Comparison of ENCODE assay signal across 19 cellular contexts in genomic region chr10:43042503-43043341, GRCh38. TPM values are rescaled to one million over a fixed set of nuclear protein-coding genes. Genes with fewer than 3 reads are reported as not detected.
DNase-seq lines count a peak whose midpoint lies in the region; ATAC-seq, FAIRE-seq and TF ChIP-seq lines count a peak whose summit lies in the region.
"Had no signal": no experiment of that assay in that cellular context is flagged by ENCODE, and none has a peak within 500 bp of the region (broad histone marks: within the 10 kb centered on the region; RNA-seq: fewer than 3 reads in every experiment).

No MANE protein-coding gene starts in this region.

- H4K20me1 ChIP-seq in BLaER1 (no peaks in the 10 kb centered on the region), HCT116 (ENCODE audit: insufficient read depth) (no peaks in the 10 kb centered on the region), H1 (replicated peaks in 1 of 2; ENCODE audit: control insufficient read depth in 1 of 2, insufficient read depth in 2 of 2, low read length in 2 of 2) (no peaks in the 10 kb centered on the region)

- no peak overlapping the region for H3K4ac ChIP-seq in H1 (replicated peaks; ENCODE audit: insufficient read length, low read depth, low read length)

- H3K27ac ChIP-seq in BLaER1 (peak overlapping the region; percentile 87), HCT116 (ENCODE audit: low read depth, low read length) (no peak overlapping the region), H1 (ENCODE audit: low read depth, low read length) (no peak overlapping the region)
- H3K27ac ChIP-seq in naive thymus-derived CD4-positive, alpha-beta T cell (ENCODE audit: low read depth, low read length), result no peak overlapping the region
- H3K27ac ChIP-seq: ascending aorta, gastrocnemius medialis, PC-9, right atrium auricular region had no signal

- H2BK12ac ChIP-seq in H1 (ENCODE audit: low read depth, low read length), result peak overlapping the region; percentile 80; the same call in 1 of the 2 replicates

- H2BK5ac ChIP-seq in H1 (ENCODE audit: low read depth, low read length), result no peak overlapping the region

- TF ChIP-seq EP300 in H1 (IDR thresholded peaks at IDR 0.05; ENCODE audit: borderline replicate concordance in 1 of 2, low read depth in 2 of 2, low read length in 2 of 2), result no peak

- H3K9me3 ChIP-seq in BLaER1 (no peaks in the 10 kb centered on the region), HCT116 (ENCODE audit: control insufficient read depth in 1 of 2, insufficient read depth in 1 of 2, low read depth in 1 of 2, low read length in 2 of 2) (no peaks in the 10 kb centered on the region), H1 (ENCODE audit: insufficient read depth in 2 of 2, low read depth in 1 of 2, low read length in 1 of 2) (no peaks in the 10 kb centered on the region)
- no peaks in the 10 kb centered on the region for H3K9me3 ChIP-seq in naive thymus-derived CD4-positive, alpha-beta T cell (ENCODE audit: control insufficient read depth in 2 of 3, low read length in 3 of 3)
- H3K9me3 ChIP-seq: ascending aorta, gastrocnemius medialis, right atrium auricular region had no signal

- H3K79me1 ChIP-seq in H1 (ENCODE audit: low read depth, low read length), result no peaks in the 10 kb centered on the region

- peak overlapping the region; percentile 7 for H4K5ac ChIP-seq in H1 (ENCODE audit: insufficient read length, low read depth, low read length)

- H3K79me2 ChIP-seq in HCT116 (ENCODE audit: insufficient read depth, low read length) (no peaks in the 10 kb centered on the region), H1 (ENCODE audit: control insufficient read depth in 1 of 2, insufficient read depth in 2 of 2, low read length in 2 of 2) (no peaks in the 10 kb centered on the region)

- no peaks in the 10 kb centered on the region for H3K27me3 Mint-ChIP-seq in osteocyte (ENCODE audit: unreplicated experiment)
- H3K27me3 Mint-ChIP-seq in naive thymus-derived CD4-positive, alpha-beta T cell, result peaks cover 0 to 12% (median 0%) of the 10 kb centered on the region in 5 donors

- POLR2A ChIA-PET in HCT116 (lab: Charles Lee), result no interaction called here
- POLR2A ChIA-PET in H1 (lab: Charles Lee; ENCODE audit: partially characterized antibody), result no interaction called here
- POLR2A ChIA-PET in naive thymus-derived CD4-positive, alpha-beta T cell (lab: Charles Lee), result no interaction called here

- no peaks in the 10 kb centered on the region for H3K36me3 Mint-ChIP-seq in osteocyte (ENCODE audit: unreplicated experiment)
- H3K36me3 Mint-ChIP-seq in naive thymus-derived CD4-positive, alpha-beta T cell, result no peaks in the 10 kb centered on the region

- FAIRE-seq in H1 (lab: Jason Lieb, UNC) (no peak), frontal cortex (lab: Jason Lieb, UNC) (no peak)
- FAIRE-seq: D721Med had no signal

- H4K8ac ChIP-seq in H1 (ENCODE audit: extremely low read depth, insufficient read depth, low read length), result peak overlapping the region; percentile 9

- H3K27me3 ChIP-seq in BLaER1 (no peaks in the 10 kb centered on the region), HCT116 (ENCODE audit: insufficient read depth, low read length) (no peaks in the 10 kb centered on the region), H1 (replicated peaks in 1 of 4; ENCODE audit: control insufficient read depth in 3 of 4, extremely low read depth in 1 of 4, insufficient read depth in 3 of 4, low read length in 3 of 4) (no peaks in the 10 kb centered on the region)
- H3K27me3 ChIP-seq in naive thymus-derived CD4-positive, alpha-beta T cell (ENCODE audit: control insufficient read depth in 2 of 2, insufficient read depth in 2 of 2, low read length in 2 of 2), result no peaks in the 10 kb centered on the region
- H3K27me3 ChIP-seq: ascending aorta, gastrocnemius medialis, right atrium auricular region had no signal

- H2AFZ ChIP-seq in HCT116 (ENCODE audit: low read depth, low read length, poor library complexity, severe bottlenecking) (no peak overlapping the region), H1 (ENCODE audit: low read length) (no peak overlapping the region)
- H2AFZ ChIP-seq: PC-9 had no signal

- no peak for TF ChIP-seq POLR2A in HCT116 (IDR thresholded peaks at IDR 0.05; ENCODE audit: borderline replicate concordance, extremely low read depth, insufficient read depth, insufficient read length)
- no peak for TF ChIP-seq POLR2A in H1 (IDR thresholded peaks at IDR 0.05; ENCODE audit: control extremely low read depth in 1 of 2, low read depth in 2 of 2, low read length in 2 of 2)

- RAD21 ChIA-PET in HCT116 (lab: Charles Lee; ENCODE audit: low non-redundant PET in 1 of 2, low total read pairs in 2 of 2, uncharacterized antibody in 2 of 2, unreplicated experiment in 2 of 2), result no interaction called here

- TF ChIP-seq RAD21 in HCT116 (IDR thresholded peaks at IDR 0.05; ENCODE audit: low read depth), result peak; percentile 39; the same call in 1 of the 2 replicates
- TF ChIP-seq RAD21 in H1 (IDR thresholded peaks at IDR 0.05 in 1 of 2, conservative IDR thresholded peaks at IDR 0.05 in 1 of 2; ENCODE audit: low read depth in 2 of 2, low read length in 2 of 2), result peak; percentile 84 to 89

- H3K23ac ChIP-seq in H1 (ENCODE audit: insufficient read length), result no peak overlapping the region

- H3K23me2 ChIP-seq in H1 (ENCODE audit: low read depth, low read length), result peaks cover 1% of the 10 kb centered on the region; the same call in 1 of the 2 replicates

- peak overlapping the region; percentile 24; the same call in 1 of the 2 replicates for H2AK5ac ChIP-seq in H1 (ENCODE audit: low read depth, low read length)

- H3K4me2 ChIP-seq in BLaER1 (peak overlapping the region; percentile 97), HCT116 (ENCODE audit: low read length) (no peak overlapping the region), H1 (ENCODE audit: insufficient read depth in 1 of 2, low read depth in 2 of 2, low read length in 2 of 2) (no peak overlapping the region)
- H3K4me2 ChIP-seq: PC-9 had no signal

- H2BK20ac ChIP-seq in H1 (ENCODE audit: low read length), result no peak overlapping the region

- H3K56ac ChIP-seq in H1 (replicated peaks; ENCODE audit: insufficient read length, low read depth, low read length), result no peak overlapping the region

- H3K9me3 Mint-ChIP-seq in osteocyte (ENCODE audit: unreplicated experiment), result no peaks in the 10 kb centered on the region
- H3K9me3 Mint-ChIP-seq in naive thymus-derived CD4-positive, alpha-beta T cell, result no peaks in the 10 kb centered on the region
- H3K9me3 Mint-ChIP-seq: nephron progenitor cell had no signal

- H2BK15ac ChIP-seq in H1 (ENCODE audit: low read length), result peak overlapping the region; percentile 72; the same call in 1 of the 2 replicates

- CTCF ChIA-PET in HCT116 (lab: Charles Lee) (no interaction called here), H1 (lab: Charles Lee; ENCODE audit: partially characterized antibody) (interaction anchor here (0.6 to 2.2 kb wide), 16 partner anchors 10 to 218 kb away, joined by 3 to 9 read pairs (median 3); no protein-coding TSS in a partner anchor)
- CTCF ChIA-PET in naive thymus-derived CD4-positive, alpha-beta T cell (lab: Charles Lee), result no interaction called here

- H3K4me3 Mint-ChIP-seq in osteocyte (ENCODE audit: unreplicated experiment), result no peak overlapping the region
- no peak overlapping the region for H3K4me3 Mint-ChIP-seq in naive thymus-derived CD4-positive, alpha-beta T cell
- H3K4me3 Mint-ChIP-seq: nephron progenitor cell had no signal

- no peak overlapping the region for H3K14ac ChIP-seq in H1 (ENCODE audit: insufficient read length)

- H2BK120ac ChIP-seq in H1 (replicated peaks; ENCODE audit: low read depth, low read length), result no peak overlapping the region

- 85% methylated on average over 12 of the region's 12 CpGs; no CpG with 5 or more reads in 1 of the 2 experiments for WGBS in H1 (ENCODE audit: extremely low coverage in 1 of 2, insufficient coverage in 1 of 2, insufficient read length in 1 of 2, insufficient replicate concordance in 2 of 2, low coverage in 1 of 2, low lambda C conversion rate in 2 of 2, missing lambda C conversion rate in 1 of 2), 2 experiments

- no peak for DNase-seq in HCT116 (ENCODE audit: low read depth, low spot score)
- peak in 1 of 2 experiments; percentile 56 for DNase-seq in H1 (ENCODE audit: low read depth in 1 of 2, low spot score in 2 of 2)
- peak; percentile 64 for DNase-seq in osteocyte (ENCODE audit: extremely low spot score, unreplicated experiment)
- no peak for DNase-seq in frontal cortex (ENCODE audit: low spot score in 2 of 2)
- DNase-seq in naive thymus-derived CD4-positive, alpha-beta T cell, result no peak
- DNase-seq in H4 (ENCODE audit: low spot score), result no peak
- DNase-seq: activated effector memory CD4-positive, alpha-beta T cell treated with anti-CD3 and anti-CD28 coated beads, Interleukin-2, amount 50 U/mL, for 16 hours; AML-193; GF-D8; MM.1S; NCI-H2029; NCI-H510A treated with DMSO at 0.1 percent for 48 hours; PC-9 had no signal

- peak in 2 of 3 experiments; percentile 13 to 17; a peak in 1 of 6 replicates for TF ChIP-seq CTCF in HCT116 (IDR thresholded peaks at IDR 0.05 in 2 of 3, conservative IDR thresholded peaks at IDR 0.05 in 1 of 3; ENCODE audit: borderline replicate concordance in 1 of 3, insufficient read depth in 1 of 3, low read depth in 2 of 3, low read length in 2 of 3)
- peak; percentile 70 to 83 (median 72) for TF ChIP-seq CTCF in H1 (IDR thresholded peaks at IDR 0.05; ENCODE audit: control extremely low read depth in 1 of 3, insufficient read depth in 1 of 3, low read depth in 1 of 3, low read length in 3 of 3)
- no peak for TF ChIP-seq CTCF in osteocyte (IDR thresholded peaks at IDR 0.05)

- no peak overlapping the region for H3K27ac Mint-ChIP-seq in osteocyte (ENCODE audit: unreplicated experiment)
- H3K27ac Mint-ChIP-seq in naive thymus-derived CD4-positive, alpha-beta T cell, result no peak overlapping the region
- H3K27ac Mint-ChIP-seq: nephron progenitor cell had no signal

- BruUV-seq in HCT116 (replicated peaks; lab: Mats Ljungman, UMichigan), result no TSS peak

- no peak overlapping the region for H3K4me3 ChIP-seq in BLaER1
- no peak overlapping the region for H3K4me3 ChIP-seq in HCT116 (replicated peaks in 1 of 2; ENCODE audit: low read depth in 1 of 2, low read length in 2 of 2)
- no peak overlapping the region for H3K4me3 ChIP-seq in H1 (ENCODE audit: extremely low read depth in 1 of 4, insufficient read depth in 2 of 4, low read depth in 3 of 4, low read length in 4 of 4)
- H3K4me3 ChIP-seq in naive thymus-derived CD4-positive, alpha-beta T cell (ENCODE audit: low read length), result no peak overlapping the region
- H3K4me3 ChIP-seq: ascending aorta, gastrocnemius medialis, PC-9, right atrium auricular region had no signal

- H3K9ac ChIP-seq in BLaER1, result peak overlapping the region; percentile 74; the same call in 1 of the 2 replicates
- no peak overlapping the region for H3K9ac ChIP-seq in HCT116 (ENCODE audit: low read length)
- no peak overlapping the region for H3K9ac ChIP-seq in H1 (replicated peaks in 1 of 4; ENCODE audit: extremely low read depth in 1 of 4, low read depth in 3 of 4, low read length in 3 of 4)

- no peaks in the 10 kb centered on the region for H3K36me3 ChIP-seq in BLaER1
- no peaks in the 10 kb centered on the region for H3K36me3 ChIP-seq in HCT116 (ENCODE audit: control insufficient read depth in 1 of 2, insufficient read depth in 2 of 2, low read length in 2 of 2)
- H3K36me3 ChIP-seq in H1 (ENCODE audit: control insufficient read depth in 2 of 4, insufficient read depth in 4 of 4, low read length in 3 of 4), result no peaks in the 10 kb centered on the region
- H3K36me3 ChIP-seq in naive thymus-derived CD4-positive, alpha-beta T cell (ENCODE audit: control insufficient read depth in 2 of 3, insufficient read depth in 3 of 3, low read length in 3 of 3), result no peaks in the 10 kb centered on the region
- H3K36me3 ChIP-seq: ascending aorta, gastrocnemius medialis, right atrium auricular region had no signal

- H3K9me2 ChIP-seq in HCT116 (ENCODE audit: insufficient read depth), result no peaks in the 10 kb centered on the region

- H3K4me1 ChIP-seq in BLaER1 (peaks cover 95% of the 10 kb centered on the region), HCT116 (ENCODE audit: control insufficient read depth in 1 of 2, insufficient read depth in 2 of 2, low read length in 2 of 2) (no peaks in the 10 kb centered on the region), H1 (replicated peaks in 1 of 4; ENCODE audit: control insufficient read depth in 3 of 4, insufficient read depth in 4 of 4, low read length in 3 of 4) (peaks cover 0 to 23% (median 11%) of the 10 kb centered on the region in 4 experiments; a peak in 6 of 7 replicates)
- H3K4me1 ChIP-seq in naive thymus-derived CD4-positive, alpha-beta T cell (ENCODE audit: control insufficient read depth in 2 of 2, insufficient read depth in 2 of 2, low read length in 2 of 2), result no peaks in the 10 kb centered on the region
- H3K4me1 ChIP-seq: ascending aorta, gastrocnemius medialis, right atrium auricular region had no signal

- H3K4me1 Mint-ChIP-seq in osteocyte (ENCODE audit: unreplicated experiment), result peaks cover 18% of the 10 kb centered on the region
- peaks cover 0 to 4% (median 0%) of the 10 kb centered on the region in 7 donors for H3K4me1 Mint-ChIP-seq in naive thymus-derived CD4-positive, alpha-beta T cell

- no peak overlapping the region for H3K18ac ChIP-seq in H1 (ENCODE audit: extremely low read depth, low read length)

- H4K91ac ChIP-seq in H1 (replicated peaks; ENCODE audit: insufficient read length, low read length), result peak overlapping the region; percentile 41

- intact Hi-C loops in HCT116 (cut with micrococcal nuclease), result no loop called here
- intact Hi-C loops in naive thymus-derived CD4-positive, alpha-beta T cell (cut with micrococcal nuclease), result no loop called here

- ATAC-seq in HCT116, result no peak
- no peak for ATAC-seq in naive thymus-derived CD4-positive, alpha-beta T cell
- ATAC-seq: gastrocnemius medialis had no signal

RNA-seq across cellular contexts. Expression of gene RET, which starts 34.1 kb away (rescaled TPM):
- total RNA-seq in HCT116 (2021; ENCODE audit: unreplicated experiment), result 5.9 TPM
- 2.5 and 3.1 TPM in 2 replicates for polyA plus RNA-seq in HCT116 (2012)
- total RNA-seq in H1 (2021; fragmentation: NEBNext Ultra II Directional; extraction: Animal tissue kit (Norgen Biotek cat#: 25700)), result 8.4 TPM in 2 replicates
- 6.7 and 10.4 TPM in 2 replicates for polyA plus RNA-seq in H1 (2011; rRNA removed)
- 6.4 TPM for polyA plus RNA-seq in H1 (2011; cell fraction: cytosol; rRNA removed)
- 16.4 TPM for polyA plus RNA-seq in H1 (2011; cell fraction: nucleus; rRNA removed)
- 5.8 to 8.4 TPM (median 8.3 TPM) in 4 replicates for polyA plus RNA-seq in H1 (2012, experiment 1 of 2)
- polyA plus RNA-seq in H1 (2012, experiment 2 of 2), result 5.1 TPM
- polyA plus RNA-seq in H1 (2013, experiment 1 of 2), result 8.0 TPM
- polyA plus RNA-seq in H1 (2013, experiment 2 of 2), result 7.6 TPM
- polyA minus RNA-seq in H1 (2011; rRNA and poly(A)+ RNA removed), result 3.6 and 5.9 TPM in 2 replicates
- 7.3 TPM for polyA minus RNA-seq in H1 (2011; cell fraction: cytosol; rRNA and poly(A)+ RNA removed)
- polyA minus RNA-seq in H1 (2011; cell fraction: nucleus; rRNA and poly(A)+ RNA removed), result 9.4 TPM
- total RNA-seq in osteocyte, result 0.43 and 1.1 TPM in 2 replicates
- total RNA-seq in frontal cortex, result 1.6 TPM
- under 1 TPM in 3 of 5 experiments, not detected in 2; 0.13 to 0.44 (median 0.20) TPM for total RNA-seq in naive thymus-derived CD4-positive, alpha-beta T cell
- polyA plus RNA-seq in naive thymus-derived CD4-positive, alpha-beta T cell, result not detected
- 0.04 TPM in 1 of 2 replicates, not detected in the other for total RNA-seq in H4 (2014; rRNA removed; shearing (Covaris generic))
- total RNA-seq: ascending aorta, PC-9 had no signal
